ENCODE assay signal across 1 cellular context in genomic region chr17:45149669-45150603, GRCh38.
A peak's percentile ranks its signal among the peaks of the same experiment; 100 is the strongest.
TF ChIP-seq lines count a peak whose summit lies in the region.

No MANE protein-coding gene starts in this region.

TF ChIP-seq in endothelial cell of umbilical vein, 7 proteins besides CTCF, POLR2A, EP300 and RAD21:
- TF ChIP-seq EZH2 (IDR thresholded peaks at IDR 0.05; ENCODE audit: borderline replicate concordance, low read depth, low read length, severe bottlenecking) (no peak), POLR2AphosphoS5 (IDR thresholded peaks at IDR 0.05; ENCODE audit: insufficient read depth, low read depth, low read length) (peak; percentile 58), FOS (IDR thresholded peaks at IDR 0.05; ENCODE audit: borderline replicate concordance, insufficient read depth, low read length) (no peak)
